17 cellular contexts compared by ENCODE assay signal in the genomic region with DNA sequence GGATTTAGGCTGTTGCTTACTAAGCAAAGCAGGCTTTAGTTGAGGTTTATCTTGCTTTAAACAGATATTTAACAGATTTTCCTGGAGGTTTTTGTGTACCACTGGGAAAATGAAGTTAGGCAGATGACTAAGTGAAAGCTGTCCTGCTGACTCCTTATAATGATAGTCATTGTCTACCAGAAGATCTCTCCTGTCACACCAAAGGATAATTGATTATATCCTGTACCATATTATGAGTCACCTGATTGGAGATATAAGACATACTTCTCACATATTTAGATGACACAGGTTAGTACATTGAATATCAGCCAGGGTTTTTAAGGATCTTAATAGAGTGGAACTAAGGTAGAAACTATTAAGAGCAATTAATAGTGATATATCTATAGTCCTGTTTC.
DNase-seq lines count a peak whose midpoint lies in the region; ATAC-seq and TF ChIP-seq lines count a peak whose summit lies in the region.
"Had no signal": no experiment of that assay in that cellular context is flagged by ENCODE, and none has a peak within 500 bp of the region (broad histone marks: within the 10 kb centered on the region; RNA-seq: fewer than 3 reads in every experiment).

No MANE protein-coding gene starts in this region.

- H3K4me1 Mint-ChIP-seq in immature natural killer cell, result peaks cover 66 to 88% of the 10 kb centered on the region in 2 donors

- H3K36me3 Mint-ChIP-seq in immature natural killer cell, result peaks cover 14 to 31% (median 23%) of the 10 kb centered on the region in 3 donors

- peak overlapping the region in 4 of 6 donors; percentile 21 to 58 (median 40) for H3K27ac Mint-ChIP-seq in immature natural killer cell
- H3K27ac Mint-ChIP-seq: activated naive CD4-positive, alpha-beta T cell treated with anti-CD3 and anti-CD28 coated beads, Interleukin-2, amount 50 U/mL, for 24 hours had no signal

- peaks cover 0 to 1% (median 0%) of the 10 kb centered on the region in 3 donors for H3K27me3 Mint-ChIP-seq in immature natural killer cell (ENCODE audit: low read depth in 3 of 3)
- H3K27me3 Mint-ChIP-seq: activated naive CD4-positive, alpha-beta T cell treated with anti-CD3 and anti-CD28 coated beads, Interleukin-2, amount 50 U/mL, for 24 hours; naive B cell had no signal

- DNase-seq in COLO829 (ENCODE audit: low spot score), result peak; percentile 40
- no peak for DNase-seq in immature natural killer cell
- no peak for DNase-seq in D341Med (ENCODE audit: low spot score)
- DNase-seq in GDM1 (lab: John Stamatoyannopoulos, UW), result no peak
- no peak for DNase-seq in hepatic stellate cell (ENCODE audit: low spot score)
- DNase-seq: activated CD4-positive, CD25-positive, alpha-beta regulatory T cell; DND-41; KG1; naive B cell; NCI-H1436 treated with DMSO at 0.1 percent for 48 hours; Peyer's patch; psoas muscle; T-helper 1 cell had no signal

- H3K4me3 Mint-ChIP-seq in immature natural killer cell, result peak overlapping the region in 4 of 5 donors; percentile 35 to 52 (median 43)
- H3K4me3 Mint-ChIP-seq: activated naive CD4-positive, alpha-beta T cell treated with anti-CD3 and anti-CD28 coated beads, Interleukin-2, amount 50 U/mL, for 24 hours; naive B cell had no signal

- H3K9me3 Mint-ChIP-seq in immature natural killer cell, result no peaks in the 10 kb centered on the region
- H3K9me3 Mint-ChIP-seq: activated naive CD4-positive, alpha-beta T cell treated with anti-CD3 and anti-CD28 coated beads, Interleukin-2, amount 50 U/mL, for 24 hours; naive B cell had no signal

- ATAC-seq in HG02610 (IDR thresholded peaks at IDR 0.05; ENCODE audit: unreplicated experiment), result peak; percentile 23
- ATAC-seq in SK-N-SH treated with all-trans-retinoic acid at 6 μM for 48 hours, result peak; percentile 66
- no peak for ATAC-seq in GM21526 (IDR thresholded peaks at IDR 0.05; ENCODE audit: low FRiP score, unreplicated experiment)

TF ChIP-seq in SK-N-SH treated with all-trans-retinoic acid at 6 μM for 48 hours, 23 proteins besides CTCF, POLR2A, EP300 and RAD21 (continues in another document):
- TF ChIP-seq ESRRG (CRISPR knock-in tag; IDR thresholded peaks at IDR 0.05) (0 out of 2 replicates have a peak, but pooled peaks have one; percentile 23), ISL1 (CRISPR knock-in tag; IDR thresholded peaks at IDR 0.05) (peak; percentile 93), ZFP30 (CRISPR knock-in tag; IDR thresholded peaks at IDR 0.05) (no peak), ZNF70 (CRISPR knock-in tag; IDR thresholded peaks at IDR 0.05) (no peak), TOX (CRISPR knock-in tag; IDR thresholded peaks at IDR 0.05; ENCODE audit: borderline replicate concordance) (peak; percentile 74; the same call in 1 of the 2 replicates), ZNF565 (CRISPR knock-in tag; conservative IDR thresholded peaks at IDR 0.05; ENCODE audit: low read depth) (no peak), ZFP3 (CRISPR knock-in tag; IDR thresholded peaks at IDR 0.05) (no peak), GLIS3 (CRISPR knock-in tag; IDR thresholded peaks at IDR 0.05) (no peak), BACH2 (CRISPR knock-in tag; IDR thresholded peaks at IDR 0.05; ENCODE audit: borderline replicate concordance) (no peak), ARNTL (CRISPR knock-in tag; IDR thresholded peaks at IDR 0.05; ENCODE audit: borderline replicate concordance, low read depth) (no peak), SNAI2 (CRISPR knock-in tag; IDR thresholded peaks at IDR 0.05) (no peak; the same call in 1 of the 2 replicates), PPARA (CRISPR knock-in tag; IDR thresholded peaks at IDR 0.05; ENCODE audit: borderline replicate concordance) (no peak), TCF4 (CRISPR knock-in tag; IDR thresholded peaks at IDR 0.05; ENCODE audit: borderline replicate concordance) (peak; percentile 55; the same call in 1 of the 2 replicates), OSR1 (CRISPR knock-in tag; IDR thresholded peaks at IDR 0.05) (no peak), POU6F1 (CRISPR knock-in tag; IDR thresholded peaks at IDR 0.05; ENCODE audit: borderline replicate concordance, low read depth) (peak; percentile 85; the same call in 1 of the 2 replicates), RARB (CRISPR knock-in tag; IDR thresholded peaks at IDR 0.05) (no peak), CSRNP3 (CRISPR knock-in tag; IDR thresholded peaks at IDR 0.05) (peak; percentile 86), CSDC2 (CRISPR knock-in tag; IDR thresholded peaks at IDR 0.05) (no peak), ZC3H10 (CRISPR knock-in tag; IDR thresholded peaks at IDR 0.05) (no peak)
- TF ChIP-seq, protein P1, sequence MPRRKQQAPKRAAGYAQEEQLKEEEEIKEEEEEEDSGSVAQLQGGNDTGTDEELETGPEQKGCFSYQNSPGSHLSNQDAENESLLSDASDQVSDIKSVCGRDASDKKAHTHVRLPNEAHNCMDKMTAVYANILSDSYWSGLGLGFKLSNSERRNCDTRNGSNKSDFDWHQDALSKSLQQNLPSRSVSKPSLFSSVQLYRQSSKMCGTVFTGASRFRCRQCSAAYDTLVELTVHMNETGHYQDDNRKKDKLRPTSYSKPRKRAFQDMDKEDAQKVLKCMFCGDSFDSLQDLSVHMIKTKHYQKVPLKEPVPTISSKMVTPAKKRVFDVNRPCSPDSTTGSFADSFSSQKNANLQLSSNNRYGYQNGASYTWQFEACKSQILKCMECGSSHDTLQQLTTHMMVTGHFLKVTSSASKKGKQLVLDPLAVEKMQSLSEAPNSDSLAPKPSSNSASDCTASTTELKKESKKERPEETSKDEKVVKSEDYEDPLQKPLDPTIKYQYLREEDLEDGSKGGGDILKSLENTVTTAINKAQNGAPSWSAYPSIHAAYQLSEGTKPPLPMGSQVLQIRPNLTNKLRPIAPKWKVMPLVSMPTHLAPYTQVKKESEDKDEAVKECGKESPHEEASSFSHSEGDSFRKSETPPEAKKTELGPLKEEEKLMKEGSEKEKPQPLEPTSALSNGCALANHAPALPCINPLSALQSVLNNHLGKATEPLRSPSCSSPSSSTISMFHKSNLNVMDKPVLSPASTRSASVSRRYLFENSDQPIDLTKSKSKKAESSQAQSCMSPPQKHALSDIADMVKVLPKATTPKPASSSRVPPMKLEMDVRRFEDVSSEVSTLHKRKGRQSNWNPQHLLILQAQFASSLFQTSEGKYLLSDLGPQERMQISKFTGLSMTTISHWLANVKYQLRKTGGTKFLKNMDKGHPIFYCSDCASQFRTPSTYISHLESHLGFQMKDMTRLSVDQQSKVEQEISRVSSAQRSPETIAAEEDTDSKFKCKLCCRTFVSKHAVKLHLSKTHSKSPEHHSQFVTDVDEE (CRISPR knock-in tag; IDR thresholded peaks at IDR 0.05), result no peak
- TF ChIP-seq, protein P2, sequence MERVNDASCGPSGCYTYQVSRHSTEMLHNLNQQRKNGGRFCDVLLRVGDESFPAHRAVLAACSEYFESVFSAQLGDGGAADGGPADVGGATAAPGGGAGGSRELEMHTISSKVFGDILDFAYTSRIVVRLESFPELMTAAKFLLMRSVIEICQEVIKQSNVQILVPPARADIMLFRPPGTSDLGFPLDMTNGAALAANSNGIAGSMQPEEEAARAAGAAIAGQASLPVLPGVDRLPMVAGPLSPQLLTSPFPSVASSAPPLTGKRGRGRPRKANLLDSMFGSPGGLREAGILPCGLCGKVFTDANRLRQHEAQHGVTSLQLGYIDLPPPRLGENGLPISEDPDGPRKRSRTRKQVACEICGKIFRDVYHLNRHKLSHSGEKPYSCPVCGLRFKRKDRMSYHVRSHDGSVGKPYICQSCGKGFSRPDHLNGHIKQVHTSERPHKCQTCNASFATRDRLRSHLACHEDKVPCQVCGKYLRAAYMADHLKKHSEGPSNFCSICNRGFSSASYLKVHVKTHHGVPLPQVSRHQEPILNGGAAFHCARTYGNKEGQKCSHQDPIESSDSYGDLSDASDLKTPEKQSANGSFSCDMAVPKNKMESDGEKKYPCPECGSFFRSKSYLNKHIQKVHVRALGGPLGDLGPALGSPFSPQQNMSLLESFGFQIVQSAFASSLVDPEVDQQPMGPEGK (CRISPR knock-in tag; IDR thresholded peaks at IDR 0.05; ENCODE audit: borderline replicate concordance), result peak; percentile 85
